In the genomic region with DNA sequence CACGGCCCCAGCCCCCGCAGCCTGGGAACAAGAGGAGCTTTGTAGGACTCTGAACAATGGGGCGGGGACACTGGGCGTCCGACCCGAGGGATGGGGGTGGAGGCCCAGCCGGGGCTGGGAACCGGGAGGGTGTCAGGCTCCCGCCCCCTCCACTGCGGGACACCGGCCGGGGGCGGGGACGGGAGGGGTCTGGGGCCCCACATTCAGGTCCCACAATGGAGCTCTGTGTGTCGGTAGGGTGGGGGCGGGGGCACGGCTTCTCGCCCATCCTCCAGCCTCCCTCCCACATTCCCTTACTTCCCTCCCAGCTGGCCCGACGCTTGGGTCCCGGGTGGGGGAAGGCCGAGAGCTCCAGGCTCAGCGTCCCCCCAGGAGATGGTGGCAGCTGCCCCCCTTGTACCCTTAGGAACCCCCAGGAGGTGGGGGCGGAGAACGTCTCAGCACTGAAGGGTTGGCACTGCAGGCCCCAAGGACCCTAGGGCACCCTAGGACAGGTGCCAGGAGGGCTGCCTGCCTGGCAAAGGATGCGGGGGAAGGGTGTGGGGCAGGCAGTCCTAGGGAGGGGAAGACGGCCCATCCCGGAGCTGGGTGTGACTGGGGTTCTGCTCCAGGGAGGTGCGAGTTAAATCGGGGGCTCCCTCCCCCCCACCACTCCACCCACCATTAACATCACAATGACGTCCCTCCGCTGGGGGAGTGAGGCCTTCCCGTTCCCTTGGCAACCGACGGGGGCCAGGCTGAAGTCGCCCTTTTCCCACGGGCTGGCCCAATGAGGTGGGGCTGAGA, we compare ENCODE assay signal across 12 cellular contexts. TPM values are rescaled to one million over a fixed set of nuclear protein-coding genes. Genes with fewer than 3 reads are reported as not detected.
DNase-seq lines count a peak whose midpoint lies in the region; ATAC-seq, FAIRE-seq and TF ChIP-seq lines count a peak whose summit lies in the region.
"Had no signal": no experiment of that assay in that cellular context is flagged by ENCODE, and none has a peak within 500 bp of the region (broad histone marks: within the 10 kb centered on the region; RNA-seq: fewer than 3 reads in every experiment).

No MANE protein-coding gene starts in this region.

- ATAC-seq in A549 = peak in 1 of 2 experiments; percentile 37; a peak in 3 of 6 replicates
- ATAC-seq in effector memory CD8-positive, alpha-beta T cell (replicated peaks) = no peak
- no peak for ATAC-seq in T-cell (replicated peaks in 1 of 4)

- TF ChIP-seq CTCF in A549 (IDR thresholded peaks at IDR 0.05) = no peak
- no peak for TF ChIP-seq CTCF in nephron (IDR thresholded peaks at IDR 0.05; ENCODE audit: unreplicated experiment in 3 of 3)

- H3K4me3 Mint-ChIP-seq in nephron (peak overlapping the region; percentile 14 to 58 (median 18)), T-cell (no peak overlapping the region)
- H3K4me3 Mint-ChIP-seq in effector memory CD8-positive, alpha-beta T cell = no peak overlapping the region

- H3K4me3 ChIP-seq in A549 = no peak overlapping the region
- H3K4me3 ChIP-seq: right lobe of liver had no signal

- no peak for TF ChIP-seq RAD21 in A549 (conservative IDR thresholded peaks at IDR 0.05 in 1 of 2, IDR thresholded peaks at IDR 0.05 in 1 of 2)

- no peak for TF ChIP-seq EP300 in A549 (IDR thresholded peaks at IDR 0.05)

- H3K4me1 ChIP-seq in A549 = peaks cover 19% of the 10 kb centered on the region; the same call in 2 of the 3 replicates
- H3K4me1 ChIP-seq: right lobe of liver had no signal

- peak in 1 of 2 experiments; percentile 63 for DNase-seq in A549 (ENCODE audit: low read depth in 1 of 2, low spot score in 1 of 2)
- DNase-seq in SK-MEL-5 (ENCODE audit: low read depth, low spot score) = peak; percentile 66
- peak; percentile 87 to 99 (median 96) for DNase-seq in head of caudate nucleus
- no peak for DNase-seq in NCI-H82 treated with DMSO at 0.1 percent for 48 hours (lab: John Stamatoyannopoulos, UW; ENCODE audit: unreplicated experiment)
- DNase-seq in effector memory CD8-positive, alpha-beta T cell = no peak
- no peak for DNase-seq in NCI-H82 (lab: John Stamatoyannopoulos, UW)
- DNase-seq in T-cell = no peak
- DNase-seq: ACHN, NCI-H524, right lobe of liver had no signal

- WGBS in A549 (ENCODE audit: missing lambda C conversion rate) = 22% methylated on average over 24 of the region's 37 CpGs

- H3K36me3 Mint-ChIP-seq in nephron (ENCODE audit: low read depth) (no peaks in the 10 kb centered on the region), T-cell (no peaks in the 10 kb centered on the region)
- H3K36me3 Mint-ChIP-seq in effector memory CD8-positive, alpha-beta T cell (ENCODE audit: insufficient read depth) = no peaks in the 10 kb centered on the region

- H3K4me1 Mint-ChIP-seq in nephron (peaks cover 28% of the 10 kb centered on the region), T-cell (peaks cover 16 to 18% (median 17%) of the 10 kb centered on the region in 3 donors)
- peaks cover 10 to 15% of the 10 kb centered on the region in 2 donors for H3K4me1 Mint-ChIP-seq in effector memory CD8-positive, alpha-beta T cell (ENCODE audit: low read depth in 2 of 2)

- no peak for FAIRE-seq in A549 (lab: Jason Lieb, UNC)

- TF ChIP-seq POLR2A in A549 (IDR thresholded peaks at IDR 0.05; ENCODE audit: low read length) = no peak

- peak overlapping the region; percentile 59 to 81 (median 61) for H3K27ac Mint-ChIP-seq in nephron
- no peak overlapping the region for H3K27ac Mint-ChIP-seq in effector memory CD8-positive, alpha-beta T cell
- no peak overlapping the region for H3K27ac Mint-ChIP-seq in T-cell

- intact Hi-C loops in head of caudate nucleus (cut with DNase I) = no loop called here

- peak overlapping the region; percentile 72 for H3K4me2 ChIP-seq in A549
- H3K4me2 ChIP-seq: KMS-11 had no signal

- CTCF ChIA-PET in A549 (lab: Yijun Ruan, JAX) = interaction anchor here (1.2 to 4.2 kb wide), 6 partner anchors 10 to 252 kb away, joined by 3 to 23 read pairs (median 6); no protein-coding TSS in a partner anchor
- CTCF ChIA-PET in T-cell (lab: Charles Lee) = interaction anchor here in 1 of 2 donors (0.5 kb wide), 1 partner anchor 61 kb away, joined by 4 read pairs; no protein-coding TSS in a partner anchor

- peak overlapping the region; percentile 11 to 72; a peak in 4 of 6 replicates for H3K27ac ChIP-seq in A549
- H3K27ac ChIP-seq: KMS-11, right lobe of liver had no signal

- in situ Hi-C loops in SK-MEL-5 (cut with HindIII; ENCODE audit: low pct_unique_long_range_greater_than_20kb, low sequenced_read_pairs) = no loop called here

- POLR2A ChIA-PET in A549 (lab: Yijun Ruan, JAX) = interaction anchor here (0.6 kb wide), 1 partner anchor 10 kb away, joined by 3 read pairs; no protein-coding TSS in a partner anchor
- POLR2A ChIA-PET in T-cell (lab: Charles Lee) = no interaction called here

- no peaks in the 10 kb centered on the region for H3K9me3 ChIP-seq in A549
- H3K9me3 ChIP-seq: right lobe of liver had no signal

- H3K27me3 Mint-ChIP-seq in nephron (ENCODE audit: low read depth) (peaks cover 31% of the 10 kb centered on the region), T-cell (peaks cover 31 to 60% of the 10 kb centered on the region in 2 donors)
- H3K27me3 Mint-ChIP-seq in effector memory CD8-positive, alpha-beta T cell = peaks cover 59 to 60% of the 10 kb centered on the region in 2 donors

- no peaks in the 10 kb centered on the region for H3K9me3 Mint-ChIP-seq in nephron
- no peaks in the 10 kb centered on the region for H3K9me3 Mint-ChIP-seq in effector memory CD8-positive, alpha-beta T cell
- no peaks in the 10 kb centered on the region for H3K9me3 Mint-ChIP-seq in T-cell

TF ChIP-seq in A549, 52 proteins besides CTCF, POLR2A, EP300 and RAD21 (continues in another document):
- TF ChIP-seq USF2 (IDR thresholded peaks at IDR 0.05) (no peak), ZNF302 (CRISPR knock-in tag; IDR thresholded peaks at IDR 0.05) (no peak)

RNA-seq across cellular contexts. Expression of gene TTYH1, which starts 5.3 kb away (rescaled TPM):
- polyA plus RNA-seq in A549 (2011; rRNA removed) (0.31 and 0.56 TPM in 2 replicates), A549 (2017; fragmentation: RNase III; extraction: RNeasy Plus Mini Kit Qiagen cat#74134 plus additional on column Dnase treatment) (0.15 to 0.32 TPM in 2 of 3 replicates, not detected in the other)
- polyA plus RNA-seq in A549 (2012; cell fraction: cytosol; rRNA removed) = 0.26 and 0.33 TPM in 2 replicates
- polyA plus RNA-seq in A549 (2012; cell fraction: nucleus; rRNA removed) = 0.48 and 0.50 TPM in 2 replicates
- polyA minus RNA-seq in A549 (2011; rRNA and poly(A)+ RNA removed) = 0.29 and 1.1 TPM in 2 replicates
- total RNA-seq in SK-MEL-5 (2014; rRNA removed; shearing (Covaris generic)) = 0.77 and 0.93 TPM in 2 replicates
- polyA plus RNA-seq in SK-MEL-5 (2015; cell fraction: cytosol; rRNA removed) = 1.6 and 2.6 TPM in 2 replicates
- 1.7 TPM in 1 of 2 replicates, not detected in the other for polyA plus RNA-seq in SK-MEL-5 (2015; cell fraction: nucleus; rRNA removed)
- total RNA-seq in T-cell = under 1 TPM in 2 of 5 donors, not detected in 3; 0.26 to 0.41 TPM

RNA-seq across cellular contexts. Expression of gene LENG8, which starts 28.4 kb away (rescaled TPM):
- polyA plus RNA-seq in A549 (2011; rRNA removed) = 30.6 and 52.8 TPM in 2 replicates
- 48.4 and 62.4 TPM in 2 replicates for polyA plus RNA-seq in A549 (2012; cell fraction: cytosol; rRNA removed)
- 643 and 655 TPM in 2 replicates for polyA plus RNA-seq in A549 (2012; cell fraction: nucleus; rRNA removed)
- 137 to 148 TPM (median 140 TPM) in 3 replicates for polyA plus RNA-seq in A549 (2017; fragmentation: RNase III; extraction: RNeasy Plus Mini Kit Qiagen cat#74134 plus additional on column Dnase treatment)
- polyA minus RNA-seq in A549 (2011; rRNA and poly(A)+ RNA removed) = 42.5 and 48.1 TPM in 2 replicates
- 7.8 and 8.5 TPM in 2 replicates for total RNA-seq in SK-MEL-5 (2014; rRNA removed; shearing (Covaris generic))
- polyA plus RNA-seq in SK-MEL-5 (2015; cell fraction: cytosol; rRNA removed) = 28.4 and 32.4 TPM in 2 replicates
- 426 and 471 TPM in 2 replicates for polyA plus RNA-seq in SK-MEL-5 (2015; cell fraction: nucleus; rRNA removed)
- 100 to 1,000 TPM; 506 to 622 (median 618) TPM for total RNA-seq in T-cell

RNA-seq across cellular contexts. Expression of gene LENG9, which starts 43.0 kb away (rescaled TPM):
- 1.9 and 2.1 TPM in 2 replicates for polyA plus RNA-seq in A549 (2011; rRNA removed)
- polyA plus RNA-seq in A549 (2012; cell fraction: cytosol; rRNA removed) = 1.6 and 2.8 TPM in 2 replicates
- 2.2 and 4.1 TPM in 2 replicates for polyA plus RNA-seq in A549 (2012; cell fraction: nucleus; rRNA removed)
- 3.8 to 4.9 TPM (median 4.1 TPM) in 3 replicates for polyA plus RNA-seq in A549 (2017; fragmentation: RNase III; extraction: RNeasy Plus Mini Kit Qiagen cat#74134 plus additional on column Dnase treatment)
- polyA minus RNA-seq in A549 (2011; rRNA and poly(A)+ RNA removed) = 3.7 and 5.1 TPM in 2 replicates
- 6.1 and 7.2 TPM in 2 replicates for total RNA-seq in SK-MEL-5 (2014; rRNA removed; shearing (Covaris generic))
- 7.9 and 9.2 TPM in 2 replicates for polyA plus RNA-seq in SK-MEL-5 (2015; cell fraction: cytosol; rRNA removed)
- polyA plus RNA-seq in SK-MEL-5 (2015; cell fraction: nucleus; rRNA removed) = 1.5 and 3.3 TPM in 2 replicates
- total RNA-seq in T-cell = 1 to 10 TPM; 2.2 to 7.9 (median 7.5) TPM

RNA-seq across cellular contexts. Expression of gene CDC42EP5, which starts 52.5 kb away (rescaled TPM):
- not detected in 2 replicates for polyA plus RNA-seq in A549 (2011; rRNA removed)
- 0.16 TPM in 1 of 2 replicates, not detected in the other for polyA plus RNA-seq in A549 (2012; cell fraction: cytosol; rRNA removed)
- not detected in 2 replicates for polyA plus RNA-seq in A549 (2012; cell fraction: nucleus; rRNA removed)
- not detected in 3 replicates for polyA plus RNA-seq in A549 (2017; fragmentation: RNase III; extraction: RNeasy Plus Mini Kit Qiagen cat#74134 plus additional on column Dnase treatment)
- not detected in 2 replicates for polyA minus RNA-seq in A549 (2011; rRNA and poly(A)+ RNA removed)
- 0.26 and 0.43 TPM in 2 replicates for total RNA-seq in SK-MEL-5 (2014; rRNA removed; shearing (Covaris generic))
- 0.12 and 0.87 TPM in 2 replicates for polyA plus RNA-seq in SK-MEL-5 (2015; cell fraction: cytosol; rRNA removed)
- 2.2 TPM in 1 of 2 replicates, not detected in the other for polyA plus RNA-seq in SK-MEL-5 (2015; cell fraction: nucleus; rRNA removed)
- total RNA-seq in T-cell = under 1 TPM in 1 of 5 donors, not detected in 4; 0.43 TPM

RNA-seq across cellular contexts. Expression of gene LAIR1, which starts 55.8 kb away (rescaled TPM):
- polyA plus RNA-seq in A549 (2011; rRNA removed) = not detected in 2 replicates
- polyA plus RNA-seq in A549 (2012; cell fraction: cytosol; rRNA removed) = not detected in 2 replicates
- 0.01 TPM in 1 of 2 replicates, not detected in the other for polyA plus RNA-seq in A549 (2012; cell fraction: nucleus; rRNA removed)
- not detected in 3 replicates for polyA plus RNA-seq in A549 (2017; fragmentation: RNase III; extraction: RNeasy Plus Mini Kit Qiagen cat#74134 plus additional on column Dnase treatment)
- not detected in 2 replicates for polyA minus RNA-seq in A549 (2011; rRNA and poly(A)+ RNA removed)
- not detected in 2 replicates for total RNA-seq in SK-MEL-5 (2014; rRNA removed; shearing (Covaris generic))
- 0.48 TPM in 1 of 2 replicates, not detected in the other for polyA plus RNA-seq in SK-MEL-5 (2015; cell fraction: cytosol; rRNA removed)
- polyA plus RNA-seq in SK-MEL-5 (2015; cell fraction: nucleus; rRNA removed) = 0.43 TPM in 1 of 2 replicates, not detected in the other
- total RNA-seq in T-cell = 10 to 100 TPM; 40.2 to 66.0 (median 59.7) TPM

Comparison
In these comparisons a context has a peak if more than half of its experiments do, and no peak if none do; other contexts are left out.
1. DNase-seq: peak in SK-MEL-5 (single experiment) and head of caudate nucleus (42 of 42); none in NCI-H82 treated with DMSO at 0.1 percent for 48 hours (single experiment), effector memory CD8-positive, alpha-beta T cell (0 of 3), NCI-H82 (single experiment) and T-cell (0 of 34).
2. H3K27ac Mint-ChIP-seq: peak in nephron (3 of 3); none in effector memory CD8-positive, alpha-beta T cell (0 of 2) and T-cell (0 of 2).
3. H3K4me3 Mint-ChIP-seq: peak in nephron (3 of 3); none in effector memory CD8-positive, alpha-beta T cell (0 of 2) and T-cell (0 of 3).
4. RNA of gene LENG8, which starts 28.4 kb away (total RNA-seq): 506 to 622 TPM in T-cell; 7.8 to 8.5 TPM in SK-MEL-5; every median in the first group is over 10 times any median in the second.